ENCODE assay signal across 8 cellular contexts in the genomic region with DNA sequence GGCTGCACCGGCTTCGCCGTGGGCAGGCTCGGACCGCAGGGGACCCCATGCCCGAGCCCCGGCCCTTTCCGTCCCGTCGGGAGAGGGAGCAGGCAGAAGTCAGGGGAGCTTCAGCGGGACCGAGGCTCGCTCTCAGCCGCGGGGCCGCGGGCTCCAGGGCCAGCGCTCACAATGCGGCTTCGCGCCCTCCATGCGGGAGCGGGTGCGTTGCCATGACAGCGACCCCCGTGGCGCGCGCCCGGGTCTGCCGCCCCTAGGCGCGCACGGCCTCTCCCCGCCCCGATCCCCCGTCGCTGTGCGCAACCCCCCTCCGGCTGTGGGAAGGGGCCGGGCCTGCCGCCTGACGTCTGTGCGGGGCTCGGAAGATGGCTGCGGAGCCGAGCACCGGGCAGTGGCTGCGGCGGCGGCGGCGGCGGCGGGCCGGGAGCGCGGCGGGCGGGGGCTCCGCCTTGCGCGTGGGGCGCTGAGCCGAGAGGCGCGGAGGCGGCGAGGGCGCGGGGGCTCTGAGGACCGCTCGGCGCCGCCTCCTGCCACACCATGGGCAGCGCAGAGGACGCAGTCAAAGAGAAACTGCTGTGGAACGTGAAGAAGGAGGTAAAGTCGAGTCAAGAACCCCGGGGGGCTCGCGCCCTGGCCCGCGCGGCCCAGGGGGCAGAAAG. TPM values are rescaled to one million over a fixed set of nuclear protein-coding genes. Genes with fewer than 3 reads are reported as not detected.
A peak's percentile ranks its signal among the peaks of the same experiment; 100 is the strongest.
DNase-seq lines count a peak whose midpoint lies in the region; ATAC-seq, FAIRE-seq and TF ChIP-seq lines count a peak whose summit lies in the region.

A gene with protein sequence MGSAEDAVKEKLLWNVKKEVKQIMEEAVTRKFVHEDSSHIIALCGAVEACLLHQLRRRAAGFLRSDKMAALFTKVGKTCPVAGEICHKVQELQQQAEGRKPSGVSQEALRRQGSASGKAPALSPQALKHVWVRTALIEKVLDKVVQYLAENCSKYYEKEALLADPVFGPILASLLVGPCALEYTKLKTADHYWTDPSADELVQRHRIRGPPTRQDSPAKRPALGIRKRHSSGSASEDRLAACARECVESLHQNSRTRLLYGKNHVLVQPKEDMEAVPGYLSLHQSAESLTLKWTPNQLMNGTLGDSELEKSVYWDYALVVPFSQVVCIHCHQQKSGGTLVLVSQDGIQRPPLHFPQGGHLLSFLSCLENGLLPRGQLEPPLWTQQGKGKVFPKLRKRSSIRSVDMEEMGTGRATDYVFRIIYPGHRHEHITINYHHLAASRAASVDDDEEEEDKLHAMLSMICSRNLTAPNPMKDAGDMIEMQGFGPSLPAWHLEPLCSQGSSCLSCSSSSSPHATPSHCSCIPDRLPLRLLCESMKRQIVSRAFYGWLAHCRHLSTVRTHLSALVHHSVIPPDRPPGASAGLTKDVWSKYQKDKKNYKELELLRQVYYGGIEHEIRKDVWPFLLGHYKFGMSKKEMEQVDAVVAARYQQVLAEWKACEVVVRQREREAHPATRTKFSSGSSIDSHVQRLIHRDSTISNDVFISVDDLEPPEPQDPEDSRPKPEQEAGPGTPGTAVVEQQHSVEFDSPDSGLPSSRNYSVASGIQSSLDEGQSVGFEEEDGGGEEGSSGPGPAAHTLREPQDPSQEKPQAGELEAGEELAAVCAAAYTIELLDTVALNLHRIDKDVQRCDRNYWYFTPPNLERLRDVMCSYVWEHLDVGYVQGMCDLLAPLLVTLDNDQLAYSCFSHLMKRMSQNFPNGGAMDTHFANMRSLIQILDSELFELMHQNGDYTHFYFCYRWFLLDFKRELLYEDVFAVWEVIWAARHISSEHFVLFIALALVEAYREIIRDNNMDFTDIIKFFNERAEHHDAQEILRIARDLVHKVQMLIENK (plus strand): TSS at position 350 of the 659 bp plus-strand sequence. CDS start 188 bp downstream, at position 538.

- H3K4me1 ChIP-seq in thoracic aorta (ENCODE audit: control insufficient read depth in 1 of 2, low read depth in 2 of 2): peaks cover 5 to 25% of the 10 kb centered on the region in 2 donors

- ATAC-seq in thoracic aorta (ENCODE audit: insufficient number of reproducible peaks, low FRiP score, low read depth): peak; percentile 33
- no peak for ATAC-seq in GM21737 (IDR thresholded peaks at IDR 0.05; ENCODE audit: unreplicated experiment)

- peaks cover 21% of the 10 kb centered on the region for H3K36me3 ChIP-seq in thoracic aorta

- FAIRE-seq in GM12892 (lab: Jason Lieb, UNC): peak; percentile 82

- DNase-seq in GM12892 (ENCODE audit: insufficient read length) (peak; percentile 79), HT-29 (ENCODE audit: low spot score) (no peak), SK-N-DZ (ENCODE audit: low spot score) (peak; percentile 79), globus pallidus (ENCODE audit: low spot score) (peak; percentile 49), occipital lobe (lab: John Stamatoyannopoulos, UW) (peak; percentile 45), thoracic aorta (ENCODE audit: low spot score) (no peak)
- DNase-seq in activated naive CD4-positive, alpha-beta T cell treated with anti-CD3 and anti-CD28 coated beads, Interleukin-2, amount 50 U/mL, for 16 hours: peak; percentile 80

- no peak for TF ChIP-seq POLR2A in GM12892 (IDR thresholded peaks at IDR 0.05; ENCODE audit: low read depth, low read length)

- TF ChIP-seq CTCF in thoracic aorta (IDR thresholded peaks at IDR 0.05): no peak

- H3K9me3 ChIP-seq in thoracic aorta: no peaks in the 10 kb centered on the region

- no peaks in the 10 kb centered on the region for H3K27me3 ChIP-seq in thoracic aorta (replicated peaks; ENCODE audit: insufficient read depth)

- peak within 1 kb of the TSS; percentile 95 for H3K4me3 ChIP-seq in thoracic aorta

- H3K27ac ChIP-seq in thoracic aorta: peak within 1 kb of the TSS; percentile 70 to 74

RNA-seq across cellular contexts. Expression of the gene that starts here (rescaled TPM):
- polyA plus RNA-seq in GM12892 (2012; ENCODE audit: missing spikeins): 31.4 TPM
- total RNA-seq in HT-29 (2014; rRNA removed; shearing (Covaris generic)): 18.5 and 25.7 TPM in 2 replicates
- 65.9 and 101 TPM in 2 replicates for polyA plus RNA-seq in SK-N-DZ (2014; cell fraction: cytosol; rRNA removed)
- 779 and 911 TPM in 2 replicates for polyA plus RNA-seq in SK-N-DZ (2014; cell fraction: nucleus; rRNA removed)
- total RNA-seq in occipital lobe: 63.5 TPM
- 10 to 100 TPM; 58.1 to 70.3 TPM for total RNA-seq in thoracic aorta

Comparison
In these comparisons a context has a peak if more than half of its experiments do, and no peak if none do; other contexts are left out.
1. DNase-seq: peak in GM12892 (single experiment), SK-N-DZ (single experiment), activated naive CD4-positive, alpha-beta T cell treated with anti-CD3 and anti-CD28 coated beads, Interleukin-2, amount 50 U/mL, for 16 hours (single experiment), globus pallidus (single experiment) and occipital lobe (single experiment); none in HT-29 (single experiment) and thoracic aorta (single experiment).